In the genomic region with DNA sequence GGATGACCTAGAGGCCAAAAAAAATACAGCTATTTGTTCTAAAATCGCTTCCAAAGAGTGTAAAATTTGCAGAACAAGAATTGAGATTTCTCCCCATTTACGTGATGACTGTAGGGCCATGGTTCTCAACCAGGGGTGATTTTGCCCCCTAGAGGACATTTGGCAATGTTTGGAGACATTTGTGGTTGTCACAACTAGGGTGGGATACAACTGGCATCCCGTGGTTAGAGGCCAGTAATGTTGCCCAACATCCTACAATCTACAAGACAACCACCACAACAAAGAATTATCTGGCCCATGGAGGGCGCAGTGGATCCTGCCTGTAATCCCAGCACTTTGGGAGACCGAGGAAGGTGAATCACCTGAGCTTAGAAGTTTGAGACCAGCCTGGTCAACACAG, we compare ENCODE assay signal across 1 cellular context.
TF ChIP-seq lines count a peak whose summit lies in the region.

No MANE protein-coding gene starts in this region.

TF ChIP-seq in GM23338, 12 proteins besides CTCF, POLR2A, EP300 and RAD21 (continued from another document):
- TF ChIP-seq, protein P1, sequence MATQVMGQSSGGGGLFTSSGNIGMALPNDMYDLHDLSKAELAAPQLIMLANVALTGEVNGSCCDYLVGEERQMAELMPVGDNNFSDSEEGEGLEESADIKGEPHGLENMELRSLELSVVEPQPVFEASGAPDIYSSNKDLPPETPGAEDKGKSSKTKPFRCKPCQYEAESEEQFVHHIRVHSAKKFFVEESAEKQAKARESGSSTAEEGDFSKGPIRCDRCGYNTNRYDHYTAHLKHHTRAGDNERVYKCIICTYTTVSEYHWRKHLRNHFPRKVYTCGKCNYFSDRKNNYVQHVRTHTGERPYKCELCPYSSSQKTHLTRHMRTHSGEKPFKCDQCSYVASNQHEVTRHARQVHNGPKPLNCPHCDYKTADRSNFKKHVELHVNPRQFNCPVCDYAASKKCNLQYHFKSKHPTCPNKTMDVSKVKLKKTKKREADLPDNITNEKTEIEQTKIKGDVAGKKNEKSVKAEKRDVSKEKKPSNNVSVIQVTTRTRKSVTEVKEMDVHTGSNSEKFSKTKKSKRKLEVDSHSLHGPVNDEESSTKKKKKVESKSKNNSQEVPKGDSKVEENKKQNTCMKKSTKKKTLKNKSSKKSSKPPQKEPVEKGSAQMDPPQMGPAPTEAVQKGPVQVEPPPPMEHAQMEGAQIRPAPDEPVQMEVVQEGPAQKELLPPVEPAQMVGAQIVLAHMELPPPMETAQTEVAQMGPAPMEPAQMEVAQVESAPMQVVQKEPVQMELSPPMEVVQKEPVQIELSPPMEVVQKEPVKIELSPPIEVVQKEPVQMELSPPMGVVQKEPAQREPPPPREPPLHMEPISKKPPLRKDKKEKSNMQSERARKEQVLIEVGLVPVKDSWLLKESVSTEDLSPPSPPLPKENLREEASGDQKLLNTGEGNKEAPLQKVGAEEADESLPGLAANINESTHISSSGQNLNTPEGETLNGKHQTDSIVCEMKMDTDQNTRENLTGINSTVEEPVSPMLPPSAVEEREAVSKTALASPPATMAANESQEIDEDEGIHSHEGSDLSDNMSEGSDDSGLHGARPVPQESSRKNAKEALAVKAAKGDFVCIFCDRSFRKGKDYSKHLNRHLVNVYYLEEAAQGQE (IDR thresholded peaks at IDR 0.05; ENCODE audit: unreplicated experiment), result no peak
- TF ChIP-seq, protein P2, sequence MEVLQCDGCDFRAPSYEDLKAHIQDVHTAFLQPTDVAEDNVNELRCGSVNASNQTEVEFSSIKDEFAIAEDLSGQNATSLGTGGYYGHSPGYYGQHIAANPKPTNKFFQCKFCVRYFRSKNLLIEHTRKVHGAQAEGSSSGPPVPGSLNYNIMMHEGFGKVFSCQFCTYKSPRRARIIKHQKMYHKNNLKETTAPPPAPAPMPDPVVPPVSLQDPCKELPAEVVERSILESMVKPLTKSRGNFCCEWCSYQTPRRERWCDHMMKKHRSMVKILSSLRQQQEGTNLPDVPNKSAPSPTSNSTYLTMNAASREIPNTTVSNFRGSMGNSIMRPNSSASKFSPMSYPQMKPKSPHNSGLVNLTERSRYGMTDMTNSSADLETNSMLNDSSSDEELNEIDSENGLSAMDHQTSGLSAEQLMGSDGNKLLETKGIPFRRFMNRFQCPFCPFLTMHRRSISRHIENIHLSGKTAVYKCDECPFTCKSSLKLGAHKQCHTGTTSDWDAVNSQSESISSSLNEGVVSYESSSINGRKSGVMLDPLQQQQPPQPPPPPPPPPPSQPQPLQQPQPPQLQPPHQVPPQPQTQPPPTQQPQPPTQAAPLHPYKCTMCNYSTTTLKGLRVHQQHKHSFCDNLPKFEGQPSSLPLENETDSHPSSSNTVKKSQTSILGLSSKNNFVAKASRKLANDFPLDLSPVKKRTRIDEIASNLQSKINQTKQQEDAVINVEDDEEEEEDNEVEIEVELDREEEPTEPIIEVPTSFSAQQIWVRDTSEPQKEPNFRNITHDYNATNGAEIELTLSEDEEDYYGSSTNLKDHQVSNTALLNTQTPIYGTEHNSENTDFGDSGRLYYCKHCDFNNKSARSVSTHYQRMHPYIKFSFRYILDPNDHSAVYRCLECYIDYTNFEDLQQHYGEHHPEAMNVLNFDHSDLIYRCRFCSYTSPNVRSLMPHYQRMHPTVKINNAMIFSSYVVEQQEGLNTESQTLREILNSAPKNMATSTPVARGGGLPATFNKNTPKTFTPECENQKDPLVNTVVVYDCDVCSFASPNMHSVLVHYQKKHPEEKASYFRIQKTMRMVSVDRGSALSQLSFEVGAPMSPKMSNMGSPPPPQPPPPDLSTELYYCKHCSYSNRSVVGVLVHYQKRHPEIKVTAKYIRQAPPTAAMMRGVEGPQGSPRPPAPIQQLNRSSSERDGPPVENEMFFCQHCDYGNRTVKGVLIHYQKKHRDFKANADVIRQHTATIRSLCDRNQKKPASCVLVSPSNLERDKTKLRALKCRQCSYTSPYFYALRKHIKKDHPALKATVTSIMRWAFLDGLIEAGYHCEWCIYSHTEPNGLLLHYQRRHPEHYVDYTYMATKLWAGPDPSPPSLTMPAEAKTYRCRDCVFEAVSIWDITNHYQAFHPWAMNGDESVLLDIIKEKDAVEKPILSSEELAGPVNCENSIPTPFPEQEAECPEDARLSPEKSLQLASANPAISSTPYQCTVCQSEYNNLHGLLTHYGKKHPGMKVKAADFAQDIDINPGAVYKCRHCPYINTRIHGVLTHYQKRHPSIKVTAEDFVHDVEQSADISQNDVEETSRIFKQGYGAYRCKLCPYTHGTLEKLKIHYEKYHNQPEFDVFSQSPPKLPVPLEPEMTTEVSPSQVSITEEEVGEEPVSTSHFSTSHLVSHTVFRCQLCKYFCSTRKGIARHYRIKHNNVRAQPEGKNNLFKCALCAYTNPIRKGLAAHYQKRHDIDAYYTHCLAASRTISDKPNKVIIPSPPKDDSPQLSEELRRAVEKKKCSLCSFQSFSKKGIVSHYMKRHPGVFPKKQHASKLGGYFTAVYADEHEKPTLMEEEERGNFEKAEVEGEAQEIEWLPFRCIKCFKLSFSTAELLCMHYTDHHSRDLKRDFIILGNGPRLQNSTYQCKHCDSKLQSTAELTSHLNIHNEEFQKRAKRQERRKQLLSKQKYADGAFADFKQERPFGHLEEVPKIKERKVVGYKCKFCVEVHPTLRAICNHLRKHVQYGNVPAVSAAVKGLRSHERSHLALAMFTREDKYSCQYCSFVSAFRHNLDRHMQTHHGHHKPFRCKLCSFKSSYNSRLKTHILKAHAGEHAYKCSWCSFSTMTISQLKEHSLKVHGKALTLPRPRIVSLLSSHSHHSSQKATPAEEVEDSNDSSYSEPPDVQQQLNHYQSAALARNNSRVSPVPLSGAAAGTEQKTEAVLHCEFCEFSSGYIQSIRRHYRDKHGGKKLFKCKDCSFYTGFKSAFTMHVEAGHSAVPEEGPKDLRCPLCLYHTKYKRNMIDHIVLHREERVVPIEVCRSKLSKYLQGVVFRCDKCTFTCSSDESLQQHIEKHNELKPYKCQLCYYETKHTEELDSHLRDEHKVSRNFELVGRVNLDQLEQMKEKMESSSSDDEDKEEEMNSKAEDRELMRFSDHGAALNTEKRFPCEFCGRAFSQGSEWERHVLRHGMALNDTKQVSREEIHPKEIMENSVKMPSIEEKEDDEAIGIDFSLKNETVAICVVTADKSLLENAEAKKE (CRISPR knock-in tag; IDR thresholded peaks at IDR 0.05), result no peak
- TF ChIP-seq CREB1 (CRISPR knock-in tag; IDR thresholded peaks at IDR 0.05; ENCODE audit: low read depth) (no peak), STAT1 (IDR thresholded peaks at IDR 0.05; ENCODE audit: unreplicated experiment) (no peak), EZH2 (IDR thresholded peaks at IDR 0.05; ENCODE audit: low read depth, unreplicated experiment) (no peak), ZNF114 (CRISPR knock-in tag; IDR thresholded peaks at IDR 0.05) (no peak), EZH2phosphoT487 (IDR thresholded peaks at IDR 0.05; ENCODE audit: unreplicated experiment) (no peak)
- TF ChIP-seq, protein P3, sequence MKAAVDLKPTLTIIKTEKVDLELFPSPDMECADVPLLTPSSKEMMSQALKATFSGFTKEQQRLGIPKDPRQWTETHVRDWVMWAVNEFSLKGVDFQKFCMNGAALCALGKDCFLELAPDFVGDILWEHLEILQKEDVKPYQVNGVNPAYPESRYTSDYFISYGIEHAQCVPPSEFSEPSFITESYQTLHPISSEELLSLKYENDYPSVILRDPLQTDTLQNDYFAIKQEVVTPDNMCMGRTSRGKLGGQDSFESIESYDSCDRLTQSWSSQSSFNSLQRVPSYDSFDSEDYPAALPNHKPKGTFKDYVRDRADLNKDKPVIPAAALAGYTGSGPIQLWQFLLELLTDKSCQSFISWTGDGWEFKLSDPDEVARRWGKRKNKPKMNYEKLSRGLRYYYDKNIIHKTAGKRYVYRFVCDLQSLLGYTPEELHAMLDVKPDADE (IDR thresholded peaks at IDR 0.05), result no peak
